Comparison of ENCODE assay signal across 7 cellular contexts in the genomic region with DNA sequence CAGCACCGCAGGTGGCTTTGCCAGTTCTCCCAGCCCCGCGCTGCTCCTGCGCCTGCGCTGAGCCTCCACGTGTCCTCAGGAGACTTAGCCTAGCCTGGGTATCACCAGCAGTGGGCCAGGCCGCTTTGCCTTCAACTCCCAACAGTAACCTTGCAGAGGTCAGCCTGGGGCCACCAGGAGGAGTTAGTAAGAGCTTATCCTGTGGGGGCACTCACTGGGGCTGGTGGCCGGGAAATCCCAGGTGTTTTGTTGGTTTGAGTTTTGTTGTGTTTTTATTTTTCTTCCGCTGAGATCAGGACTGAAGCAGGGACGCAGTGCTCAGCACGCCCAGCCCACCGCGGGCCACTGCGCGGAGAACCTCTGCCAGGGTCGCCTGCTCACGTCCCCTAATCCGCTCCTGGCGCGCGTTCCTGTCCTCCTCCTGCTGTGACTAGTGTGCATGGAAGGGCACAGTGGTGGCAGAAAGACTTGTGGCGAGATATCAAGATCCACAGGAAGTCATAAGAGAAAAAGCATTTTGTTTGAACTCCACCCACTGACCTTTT.
DNase-seq lines count a peak whose midpoint lies in the region; ATAC-seq and TF ChIP-seq lines count a peak whose summit lies in the region.

No MANE protein-coding gene starts in this region.

- H3K9me3 Mint-ChIP-seq in activated T-helper 17 cell treated with anti-CD3 and anti-CD28 coated beads, Interleukin-2, amount 50 U/mL, for 72 hours: peaks cover 3% of the 10 kb centered on the region

- TF ChIP-seq CTCF in Peyer's patch (IDR thresholded peaks at IDR 0.05) (no peak), heart left ventricle (IDR thresholded peaks at IDR 0.05) (peak in 4 of 12 donors; percentile 11 to 38 (median 19)), sigmoid colon (IDR thresholded peaks at IDR 0.05) (no peak)

- H3K27ac Mint-ChIP-seq in activated T-helper 17 cell treated with anti-CD3 and anti-CD28 coated beads, Interleukin-2, amount 50 U/mL, for 72 hours: peak overlapping the region; percentile 93

- TF ChIP-seq EP300 in sigmoid colon (IDR thresholded peaks at IDR 0.05): no peak

- H3K4me1 Mint-ChIP-seq in activated T-helper 17 cell treated with anti-CD3 and anti-CD28 coated beads, Interleukin-2, amount 50 U/mL, for 72 hours: peaks cover 27% of the 10 kb centered on the region

- no peaks in the 10 kb centered on the region for H3K4me1 ChIP-seq in Peyer's patch
- H3K4me1 ChIP-seq in heart left ventricle: peaks cover 0 to 55% (median 27%) of the 10 kb centered on the region in 12 donors
- H3K4me1 ChIP-seq in sigmoid colon: peaks cover 0 to 53% (median 38%) of the 10 kb centered on the region in 4 donors

- no peaks in the 10 kb centered on the region for H3K9me3 ChIP-seq in Peyer's patch
- H3K9me3 ChIP-seq in heart left ventricle: no peaks in the 10 kb centered on the region
- no peaks in the 10 kb centered on the region for H3K9me3 ChIP-seq in sigmoid colon

- peak overlapping the region in 1 of 4 donors; percentile 22 for H3K4me3 ChIP-seq in Peyer's patch
- peak overlapping the region in 11 of 12 donors; percentile 3 to 54 (median 40) for H3K4me3 ChIP-seq in heart left ventricle
- H3K4me3 ChIP-seq in sigmoid colon: peak overlapping the region; percentile 5 to 31 (median 18)

- H3K27ac ChIP-seq in Peyer's patch: peak overlapping the region; percentile 33 to 73 (median 56)
- peak overlapping the region; percentile 85 to 98 (median 92) for H3K27ac ChIP-seq in heart left ventricle
- peak overlapping the region; percentile 63 to 84 (median 74) for H3K27ac ChIP-seq in sigmoid colon

- H3K27me3 Mint-ChIP-seq in activated T-helper 17 cell treated with anti-CD3 and anti-CD28 coated beads, Interleukin-2, amount 50 U/mL, for 72 hours: no peaks in the 10 kb centered on the region

- 28 to 48% (median 35%) methylated on average over 21 to 22 of the region's 22 CpGs for WGBS in heart left ventricle, 4 donors
- 84 to 87% methylated on average over 22 of the region's 22 CpGs for WGBS in sigmoid colon, 2 donors

- intact Hi-C loops in heart left ventricle (cut with DNase I): loop anchor here in 8 of 10 donors (2.0 to 10.0 kb wide), 7 partner anchors 63 to 1954 kb away; no protein-coding TSS in a partner anchor
- intact Hi-C loops in sigmoid colon (cut with DNase I): loop anchor here (5.0 kb wide), 1 partner anchor 67 kb away; no protein-coding TSS in a partner anchor

- peak overlapping the region; percentile 87 for H3K4me3 Mint-ChIP-seq in activated T-helper 17 cell treated with anti-CD3 and anti-CD28 coated beads, Interleukin-2, amount 50 U/mL, for 72 hours

- H3K27me3 ChIP-seq in Peyer's patch (no peaks in the 10 kb centered on the region), heart left ventricle (no peaks in the 10 kb centered on the region), sigmoid colon (no peaks in the 10 kb centered on the region)

- H3K36me3 Mint-ChIP-seq in activated T-helper 17 cell treated with anti-CD3 and anti-CD28 coated beads, Interleukin-2, amount 50 U/mL, for 72 hours (ENCODE audit: low read depth): no peaks in the 10 kb centered on the region

- H3K36me3 ChIP-seq in Peyer's patch (no peaks in the 10 kb centered on the region), heart left ventricle (no peaks in the 10 kb centered on the region), sigmoid colon (no peaks in the 10 kb centered on the region)

- TF ChIP-seq POLR2A in Peyer's patch (IDR thresholded peaks at IDR 0.05): no peak
- TF ChIP-seq POLR2A in heart left ventricle (IDR thresholded peaks at IDR 0.05): no peak
- TF ChIP-seq POLR2A in sigmoid colon (IDR thresholded peaks at IDR 0.05): no peak

- DNase-seq in Peyer's patch (peak in 2 of 3 donors; percentile 37 to 57), heart left ventricle (peak; percentile 64 to 89 (median 85)), sigmoid colon (no peak), foreskin melanocyte (no peak)

- ATAC-seq in activated T-helper 17 cell treated with anti-CD3 and anti-CD28 coated beads, Interleukin-2, amount 50 U/mL, for 72 hours (replicated peaks): peak; percentile 75
- ATAC-seq in heart left ventricle: peak; percentile 86 to 88 (median 87)
- no peak for ATAC-seq in HG03097 (IDR thresholded peaks at IDR 0.05; ENCODE audit: low FRiP score, unreplicated experiment)
- ATAC-seq in GM18873 (IDR thresholded peaks at IDR 0.05; ENCODE audit: low FRiP score, unreplicated experiment): no peak

Comparison
In these comparisons a context has a peak if more than half of its experiments do, and no peak if none do; other contexts are left out.
1. DNase-seq: peak in Peyer's patch (2 of 3) and heart left ventricle (5 of 5); none in sigmoid colon (single experiment) and foreskin melanocyte (single experiment).
2. ATAC-seq: peak in activated T-helper 17 cell treated with anti-CD3 and anti-CD28 coated beads, Interleukin-2, amount 50 U/mL, for 72 hours (single experiment) and heart left ventricle (4 of 4); none in HG03097 (single experiment) and GM18873 (single experiment).
3. Peak in every context shown above with its lines, with median percentiles within 50 percentile points of each other: H3K27ac ChIP-seq.